ENCODE assay signal across 9 cellular contexts in genomic region chr10:121734517-121735137, GRCh38.
A peak's percentile ranks its signal among the peaks of the same experiment; 100 is the strongest.
DNase-seq lines count a peak whose midpoint lies in the region; ATAC-seq, FAIRE-seq and TF ChIP-seq lines count a peak whose summit lies in the region.
"Had no signal": no experiment of that assay in that cellular context is flagged by ENCODE, and none has a peak within 500 bp of the region (broad histone marks: within the 10 kb centered on the region; RNA-seq: fewer than 3 reads in every experiment).

No MANE protein-coding gene starts in this region.

- H3K9me3 Mint-ChIP-seq in activated CD8-positive, alpha-beta memory T cell treated with anti-CD3 and anti-CD28 coated beads, Interleukin-2, amount 10 ng/mL, durations not matched to agents 7 days and 5 days (ENCODE audit: low read depth): no peaks in the 10 kb centered on the region

- DNase-seq in NCI-H446 (lab: John Stamatoyannopoulos, UW) (peak; percentile 1 to 32), NCI-H446 treated with DMSO at 0.1 percent for 48 hours (lab: John Stamatoyannopoulos, UW) (no peak), Karpas-422 (peak; percentile 70), GM12878 (ENCODE audit: low read depth, low spot score) (no peak), MG63 (no peak)
- no peak for DNase-seq in activated effector memory CD4-positive, alpha-beta T cell treated with Interleukin-2 at 50 U/mL for 16 hours
- DNase-seq in activated CD8-positive, alpha-beta memory T cell treated with anti-CD3 and anti-CD28 coated beads, Interleukin-2, amount 10 ng/mL, durations not matched to agents 7 days and 5 days: no peak

- H2AFZ ChIP-seq in Karpas-422 (ENCODE audit: low read length) (no peak overlapping the region), GM12878 (ENCODE audit: control insufficient read depth, low read depth, low read length) (no peak overlapping the region)

- H3K9me3 ChIP-seq in Karpas-422 (ENCODE audit: low read length) (no peaks in the 10 kb centered on the region), GM12878 (replicated peaks; ENCODE audit: control insufficient read depth, insufficient read depth, low read length) (no peaks in the 10 kb centered on the region), liver (ENCODE audit: control insufficient read depth in 4 of 4, low read length in 3 of 4) (no peaks in the 10 kb centered on the region), MG63 (no peaks in the 10 kb centered on the region)

- no peak overlapping the region for H3K4me2 ChIP-seq in Karpas-422 (ENCODE audit: low read depth, low read length, poor library complexity, severe bottlenecking)
- H3K4me2 ChIP-seq in GM12878 (ENCODE audit: control insufficient read depth, insufficient read depth): no peak overlapping the region

- H3K79me2 ChIP-seq in Karpas-422 (ENCODE audit: low read length) (no peaks in the 10 kb centered on the region), GM12878 (ENCODE audit: control insufficient read depth, insufficient read depth, low read length) (no peaks in the 10 kb centered on the region)

- H4K20me1 ChIP-seq in Karpas-422 (ENCODE audit: insufficient read depth, low read depth, low read length): no peaks in the 10 kb centered on the region
- no peaks in the 10 kb centered on the region for H4K20me1 ChIP-seq in GM12878 (ENCODE audit: control insufficient read depth, insufficient read depth)

- peak; percentile 57 for ATAC-seq in GM12878
- no peak for ATAC-seq in activated CD8-positive, alpha-beta memory T cell treated with anti-CD3 and anti-CD28 coated beads, Interleukin-2, amount 10 ng/mL, durations not matched to agents 7 days and 5 days

- no peak overlapping the region for H3K4me3 Mint-ChIP-seq in activated CD8-positive, alpha-beta memory T cell treated with anti-CD3 and anti-CD28 coated beads, Interleukin-2, amount 10 ng/mL, durations not matched to agents 7 days and 5 days

- TF ChIP-seq RAD21 in GM12878 (IDR thresholded peaks at IDR 0.05; ENCODE audit: insufficient read depth, low read depth, low read length): peak; percentile 63
- peak; percentile 79 for TF ChIP-seq RAD21 in liver (IDR thresholded peaks at IDR 0.05)

- H3K4me1 ChIP-seq in Karpas-422 (ENCODE audit: low read length) (no peaks in the 10 kb centered on the region), GM12878 (ENCODE audit: control insufficient read depth, insufficient read depth, low read length) (no peaks in the 10 kb centered on the region), liver (ENCODE audit: control insufficient read depth in 4 of 4, insufficient read depth in 4 of 4, low read length in 3 of 4) (peaks cover 0 to 4% (median 1%) of the 10 kb centered on the region in 4 donors)

- no peak for TF ChIP-seq POLR2A in GM12878 (IDR thresholded peaks at IDR 0.05; ENCODE audit: low read depth, low read length)

- H3K27me3 ChIP-seq in Karpas-422 (ENCODE audit: low read length): no peaks in the 10 kb centered on the region
- peaks cover 0 to 4% of the 10 kb centered on the region in 2 experiments; a peak in 1 of 4 replicates for H3K27me3 ChIP-seq in GM12878 (replicated peaks in 1 of 2; ENCODE audit: control insufficient read depth in 2 of 2, insufficient read depth in 2 of 2, low read length in 1 of 2)
- H3K27me3 ChIP-seq in liver (ENCODE audit: control insufficient read depth in 4 of 4, insufficient read depth in 4 of 4, low read length in 3 of 4): peaks cover 0 to 3% (median 0%) of the 10 kb centered on the region in 4 donors
- H3K27me3 ChIP-seq in MG63: no peaks in the 10 kb centered on the region

- SMC1A ChIA-PET in GM12878 (lab: Charles Lee; ENCODE audit: uncharacterized antibody, unreplicated experiment): interaction anchor here (0.6 kb wide), 1 partner anchor 779 kb away, joined by 3 read pairs; no protein-coding TSS in a partner anchor

- H3K9ac ChIP-seq in Karpas-422 (ENCODE audit: low read length) (no peak overlapping the region), GM12878 (ENCODE audit: control insufficient read depth, insufficient read depth, low read length) (no peak overlapping the region), liver (ENCODE audit: low read depth in 1 of 2, low read length in 2 of 2) (no peak overlapping the region)

- 12% methylated on average over 9 of the region's 14 CpGs for WGBS in GM12878 (ENCODE audit: insufficient coverage, insufficient replicate concordance, low lambda C conversion rate, missing lambda C conversion rate)
- 27% methylated on average over 14 of the region's 14 CpGs for WGBS in liver

- in situ Hi-C loops in GM12878 (cut with MboI): loop anchor here (5.0 kb wide), 1 partner anchor 787 kb away; no protein-coding TSS in a partner anchor

- no peak overlapping the region for H3K27ac Mint-ChIP-seq in activated CD8-positive, alpha-beta memory T cell treated with anti-CD3 and anti-CD28 coated beads, Interleukin-2, amount 10 ng/mL, durations not matched to agents 7 days and 5 days

- TF ChIP-seq EP300 in GM12878 (IDR thresholded peaks at IDR 0.05; ENCODE audit: borderline replicate concordance in 1 of 2, control insufficient read depth in 1 of 2, low read depth in 2 of 2, low read length in 2 of 2): no peak

- H3K27me3 Mint-ChIP-seq in activated CD8-positive, alpha-beta memory T cell treated with anti-CD3 and anti-CD28 coated beads, Interleukin-2, amount 10 ng/mL, durations not matched to agents 7 days and 5 days: peaks cover 40% of the 10 kb centered on the region

- peak; percentile 68 for FAIRE-seq in GM12878 (lab: Jason Lieb, UNC)

- no TSS peak for BruUV-seq in GM12878 (replicated peaks; lab: Mats Ljungman, UMichigan)

- CTCF ChIA-PET in GM12878 (lab: Yijun Ruan, JAX): interaction anchor here (0.6 to 1.8 kb wide), 5 partner anchors 10 to 791 kb away, joined by 3 to 7 read pairs (median 3); no protein-coding TSS in a partner anchor
- CTCF ChIA-PET in activated CD8-positive, alpha-beta memory T cell treated with anti-CD3 and anti-CD28 coated beads, Interleukin-2, amount 10 ng/mL, durations not matched to agents 7 days and 5 days (lab: Charles Lee): interaction anchor here (0.6 to 2.4 kb wide), 5 partner anchors 185 to 1325 kb away, joined by 3 to 8 read pairs (median 3); no protein-coding TSS in a partner anchor

- no peak overlapping the region for H3K4me3 ChIP-seq in Karpas-422 (ENCODE audit: low read length)
- no peak overlapping the region for H3K4me3 ChIP-seq in GM12878
- no peak overlapping the region for H3K4me3 ChIP-seq in liver (ENCODE audit: low read depth in 1 of 3, low read length in 3 of 3)
- H3K4me3 ChIP-seq in MG63: no peak overlapping the region
- H3K4me3 ChIP-seq: skin epidermis had no signal

- H3K4me1 Mint-ChIP-seq in activated CD8-positive, alpha-beta memory T cell treated with anti-CD3 and anti-CD28 coated beads, Interleukin-2, amount 10 ng/mL, durations not matched to agents 7 days and 5 days: peaks cover 8% of the 10 kb centered on the region

- intact Hi-C loops in GM12878 (cut with micrococcal nuclease; ENCODE audit: unreplicated experiment): loop anchor here (5.0 kb wide), 1 partner anchor 168 kb away; no protein-coding TSS in a partner anchor

- RAD21 ChIA-PET in GM12878 (lab: Charles Lee; ENCODE audit: unreplicated experiment): interaction anchor here (0.6 to 1.3 kb wide), 2 partner anchors 106 to 787 kb away, joined by 3 to 4 read pairs; no protein-coding TSS in a partner anchor

- no peaks in the 10 kb centered on the region for H3K36me3 Mint-ChIP-seq in activated CD8-positive, alpha-beta memory T cell treated with anti-CD3 and anti-CD28 coated beads, Interleukin-2, amount 10 ng/mL, durations not matched to agents 7 days and 5 days

- TF ChIP-seq CTCF in GM12878 (IDR thresholded peaks at IDR 0.05 in 2 of 3, conservative IDR thresholded peaks at IDR 0.05 in 1 of 3; ENCODE audit: control insufficient read depth in 2 of 3, extremely low read depth in 1 of 3, insufficient read depth in 1 of 3, low read depth in 3 of 3, low read length in 3 of 3) (peak; percentile 58 to 65 (median 60); a peak in 5 of 6 replicates), liver (IDR thresholded peaks at IDR 0.05; ENCODE audit: low read depth, low read length, missing input control) (peak; percentile 68)

- H3K9me2 ChIP-seq in Karpas-422 (replicated peaks; ENCODE audit: insufficient read depth, low read length): no peaks in the 10 kb centered on the region

- H3K36me3 ChIP-seq in Karpas-422 (ENCODE audit: insufficient read depth, low read length) (no peaks in the 10 kb centered on the region), GM12878 (ENCODE audit: control insufficient read depth in 2 of 2, insufficient read depth in 2 of 2, low read length in 1 of 2) (no peaks in the 10 kb centered on the region), liver (ENCODE audit: control insufficient read depth in 4 of 4, insufficient read depth in 3 of 4, low read depth in 1 of 4, low read length in 3 of 4) (no peaks in the 10 kb centered on the region), MG63 (no peaks in the 10 kb centered on the region)

- no peak overlapping the region for H3K27ac ChIP-seq in Karpas-422 (ENCODE audit: low read length)
- H3K27ac ChIP-seq in GM12878 (ENCODE audit: control insufficient read depth, insufficient read depth): no peak overlapping the region
- no peak overlapping the region for H3K27ac ChIP-seq in liver (ENCODE audit: low read depth in 1 of 2, low read length in 2 of 2)
- H3K27ac ChIP-seq: skin epidermis had no signal

- POLR2A ChIA-PET in GM12878 (lab: Charles Lee): no interaction called here

TF ChIP-seq in GM12878, 131 proteins besides CTCF, POLR2A, EP300 and RAD21 (continues in another document):
- TF ChIP-seq RUNX3 (IDR thresholded peaks at IDR 0.05; ENCODE audit: low read length): no peak
- peak; percentile 99 for TF ChIP-seq ZNF384 (IDR thresholded peaks at IDR 0.05; ENCODE audit: borderline replicate concordance, low read depth, low read length)
- TF ChIP-seq YY1 (IDR thresholded peaks at IDR 0.05; ENCODE audit: low read depth, low read length): peak; percentile 25; the same call in 1 of the 2 replicates
- peak; percentile 82 for TF ChIP-seq SMC3 (IDR thresholded peaks at IDR 0.05; ENCODE audit: borderline replicate concordance, low read length)

TF ChIP-seq in liver, 16 proteins besides CTCF, POLR2A, EP300 and RAD21:
- TF ChIP-seq YY1 (IDR thresholded peaks at IDR 0.05) (no peak), NR2F2 (IDR thresholded peaks at IDR 0.05) (peak; percentile 23), JUND (IDR thresholded peaks at IDR 0.05) (no peak), HNF4A (conservative IDR thresholded peaks at IDR 0.05) (peak; percentile 28 to 61)

Comparison
In these comparisons a context has a peak if more than half of its experiments do, and no peak if none do; other contexts are left out.
1. DNase-seq: peak in NCI-H446 (2 of 2) and Karpas-422 (single experiment); none in NCI-H446 treated with DMSO at 0.1 percent for 48 hours (single experiment), GM12878 (single experiment), MG63 (single experiment), activated effector memory CD4-positive, alpha-beta T cell treated with Interleukin-2 at 50 U/mL for 16 hours (single experiment) and activated CD8-positive, alpha-beta memory T cell treated with anti-CD3 and anti-CD28 coated beads, Interleukin-2, amount 10 ng/mL, durations not matched to agents 7 days and 5 days (single experiment).